8 cellular contexts compared by ENCODE assay signal in genomic region chr11:120801801-120802689, GRCh38.
DNase-seq lines count a peak whose midpoint lies in the region; ATAC-seq and TF ChIP-seq lines count a peak whose summit lies in the region.

No MANE protein-coding gene starts in this region.

- H2BK5ac ChIP-seq in trophoblast cell (ENCODE audit: low read depth, low read length, poor library complexity), result no peak overlapping the region

- no peaks in the 10 kb centered on the region for H3K9me3 ChIP-seq in trophoblast cell (ENCODE audit: insufficient read depth, low read depth, low read length)

- H3K23ac ChIP-seq in trophoblast cell (ENCODE audit: low read length), result no peak overlapping the region

- H2AFZ ChIP-seq in trophoblast cell (ENCODE audit: insufficient read depth, low read length, poor library complexity), result no peak overlapping the region

- WGBS in trophoblast cell (ENCODE audit: extremely low coverage, insufficient coverage, insufficient read length), result no CpG with 5 or more reads among the region's 9 CpGs

- H3K18ac ChIP-seq in trophoblast cell (ENCODE audit: low read length), result no peak overlapping the region

- H2BK120ac ChIP-seq in trophoblast cell (ENCODE audit: insufficient read depth, low read length, poor library complexity), result no peak overlapping the region

- no peak overlapping the region for H4K8ac ChIP-seq in trophoblast cell (ENCODE audit: low read depth, low read length)

- no peaks in the 10 kb centered on the region for H3K79me1 ChIP-seq in trophoblast cell (ENCODE audit: low read length)

- DNase-seq in COLO668 (lab: John Stamatoyannopoulos, UW; ENCODE audit: unreplicated experiment), result peak; percentile 42
- DNase-seq in HFF-Myc (ENCODE audit: extremely low read depth, low read depth), result peak; percentile 12
- DNase-seq in NOMO-1 treated with dmso at 0.1 percent for 144 hours (lab: John Stamatoyannopoulos, UW; ENCODE audit: unreplicated experiment), result peak; percentile 2
- peak; percentile 8 for DNase-seq in activated effector memory CD4-positive, alpha-beta T cell treated with Interleukin-2 at 50 U/mL for 16 hours
- peak; percentile 51 for DNase-seq in glomerular visceral epithelial cell (ENCODE audit: extremely low spot score)
- DNase-seq in trophoblast cell, result peak; percentile 66 to 86
- no peak for DNase-seq in GOT3 (lab: John Stamatoyannopoulos, UW)

- H3K4me3 ChIP-seq in HFF-Myc (replicated peaks; ENCODE audit: low read depth, low read length), result no peak overlapping the region
- H3K4me3 ChIP-seq in trophoblast cell (ENCODE audit: low read depth, low read length), result no peak overlapping the region

- no peaks in the 10 kb centered on the region for H3K27me3 ChIP-seq in trophoblast cell (ENCODE audit: insufficient read depth, low read length)

- peak; percentile 93 for TF ChIP-seq CTCF in HFF-Myc (IDR thresholded peaks at IDR 0.05; ENCODE audit: low read depth, low read length, missing control alignments)

- H3K4ac ChIP-seq in trophoblast cell (ENCODE audit: low read depth, low read length), result no peak overlapping the region

- no peak overlapping the region for H2AK5ac ChIP-seq in trophoblast cell (ENCODE audit: low read length)

- H4K12ac ChIP-seq in trophoblast cell (ENCODE audit: low read depth, low read length), result no peak overlapping the region

- H3K9ac ChIP-seq in trophoblast cell (ENCODE audit: low read length), result no peak overlapping the region

- H3K36me3 ChIP-seq in trophoblast cell (ENCODE audit: control insufficient read depth in 1 of 2, insufficient read depth in 2 of 2, low read length in 2 of 2), result no peaks in the 10 kb centered on the region

- no peak overlapping the region for H3K4me2 ChIP-seq in trophoblast cell (ENCODE audit: low read length)

- no peaks in the 10 kb centered on the region for H3K79me2 ChIP-seq in trophoblast cell (ENCODE audit: control insufficient read depth, insufficient read depth, low read length, poor library complexity)

- peaks cover 0 to 2% of the 10 kb centered on the region in 2 experiments for H3K4me1 ChIP-seq in trophoblast cell (ENCODE audit: control insufficient read depth in 1 of 2, insufficient read depth in 2 of 2, low read length in 2 of 2)

- no peak overlapping the region for H3K27ac ChIP-seq in trophoblast cell (ENCODE audit: low read depth, low read length)

- no peak for ATAC-seq in GM21737 (IDR thresholded peaks at IDR 0.05; ENCODE audit: unreplicated experiment)

- no peak overlapping the region for H3K14ac ChIP-seq in trophoblast cell (ENCODE audit: low read length)

- no peak overlapping the region for H4K91ac ChIP-seq in trophoblast cell (ENCODE audit: low read depth, low read length)

- H2BK12ac ChIP-seq in trophoblast cell (ENCODE audit: low read length), result no peak overlapping the region
